22 cellular contexts compared by ENCODE assay signal in the genomic region with DNA sequence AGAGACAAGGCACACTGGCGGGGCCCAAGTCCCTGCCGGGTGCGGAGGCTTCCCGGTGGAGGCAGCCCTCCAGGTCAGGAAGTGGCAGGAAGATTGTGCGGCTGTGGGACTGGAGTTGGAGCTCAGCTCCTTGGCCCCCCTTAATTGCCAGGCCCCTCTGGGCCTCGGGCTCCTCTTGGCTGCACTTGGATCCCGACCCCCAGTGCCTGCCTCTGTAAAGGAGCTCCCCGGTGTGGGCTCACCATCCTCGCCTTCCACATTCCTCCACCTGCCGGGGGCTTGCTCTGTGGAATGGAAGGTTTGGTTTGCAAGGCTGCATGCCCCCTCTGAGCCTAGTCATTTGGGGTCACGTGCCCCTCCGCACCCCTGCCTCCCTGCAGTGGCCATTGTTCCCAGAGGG.
"Had no signal": no experiment of that assay in that cellular context is flagged by ENCODE, and none has a peak within 500 bp of the region (broad histone marks: within the 10 kb centered on the region; RNA-seq: fewer than 3 reads in every experiment).

No MANE protein-coding gene starts in this region.

- H3K27ac Mint-ChIP-seq: activated naive CD4-positive, alpha-beta T cell treated with anti-CD3 and anti-CD28 coated beads, Interleukin-2, amount 50 U/mL, for 72 hours; effector memory CD8-positive, alpha-beta T cell; mesothelial cell of epicardium; natural killer cell; stimulated activated effector memory CD8-positive, alpha-beta T cell treated with anti-CD3 and anti-CD28 coated beads, Interleukin-12 subunit alpha, Interleukin-12 subunit beta, amount 100 ng/mL, for 72 hours had no signal

- DNase-seq: activated CD4-positive, alpha-beta T cell treated with anti-CD3 and anti-CD28 coated beads, Interleukin-2, amount 50 U/mL, for 1 hour; activated CD4-positive, CD25-positive, alpha-beta regulatory T cell treated with anti-CD3 and anti-CD28 coated beads, Interleukin-2, amount 50 U/mL, for 72 hours; activated T-cell treated with anti-CD3 and anti-CD28 coated beads, Interleukin-2, amount 50 U/mL, for 1 hour; colonic mucosa; effector memory CD8-positive, alpha-beta T cell; hippocampal formation; kidney glomerular epithelial cell; left lung; natural killer cell; right lobe of liver; small intestine; stimulated activated CD4-positive, alpha-beta T cell treated with anti-CD3 and anti-CD28 coated beads, Interleukin-2, amount 100 ng/mL, for 24 hours; stomach; transverse colon had no signal

- H3K27ac ChIP-seq: ascending aorta, colonic mucosa, esophagus muscularis mucosa, left lung, right lobe of liver, stomach, transverse colon, vagina had no signal

- H3K4me1 ChIP-seq: ascending aorta, colonic mucosa, esophagus muscularis mucosa, left lung, right lobe of liver, vagina had no signal

- H3K36me3 ChIP-seq: colonic mucosa, transverse colon, vagina had no signal

- H3K4me3 ChIP-seq: ascending aorta, colonic mucosa, dorsolateral prefrontal cortex, esophagus muscularis mucosa, left lung, lung, right lobe of liver, stomach, transverse colon, vagina had no signal

- H3K9me3 ChIP-seq: ascending aorta, colonic mucosa, esophagus muscularis mucosa, left lung, right lobe of liver, stomach, transverse colon, vagina had no signal

- H3K4me3 Mint-ChIP-seq: effector memory CD8-positive, alpha-beta T cell; mesothelial cell of epicardium; natural killer cell; stimulated activated effector memory CD8-positive, alpha-beta T cell treated with anti-CD3 and anti-CD28 coated beads, Interleukin-12 subunit alpha, Interleukin-12 subunit beta, amount 100 ng/mL, for 72 hours had no signal

- H3K9me3 Mint-ChIP-seq: activated naive CD4-positive, alpha-beta T cell treated with anti-CD3 and anti-CD28 coated beads, Interleukin-2, amount 50 U/mL, for 72 hours; effector memory CD8-positive, alpha-beta T cell; mesothelial cell of epicardium; natural killer cell; stimulated activated effector memory CD8-positive, alpha-beta T cell treated with anti-CD3 and anti-CD28 coated beads, Interleukin-12 subunit alpha, Interleukin-12 subunit beta, amount 100 ng/mL, for 72 hours had no signal

- H3K27me3 Mint-ChIP-seq: effector memory CD8-positive, alpha-beta T cell had no signal

- ATAC-seq: activated naive CD4-positive, alpha-beta T cell treated with anti-CD3 and anti-CD28 coated beads, Interleukin-2, amount 50 U/mL, for 72 hours; effector memory CD8-positive, alpha-beta T cell; left lung; natural killer cell; right lobe of liver; stimulated activated effector memory CD8-positive, alpha-beta T cell treated with anti-CD3 and anti-CD28 coated beads, Interleukin-12 subunit alpha, Interleukin-12 subunit beta, amount 100 ng/mL, for 72 hours had no signal

- H3K4me1 Mint-ChIP-seq: natural killer cell; stimulated activated effector memory CD8-positive, alpha-beta T cell treated with anti-CD3 and anti-CD28 coated beads, Interleukin-12 subunit alpha, Interleukin-12 subunit beta, amount 100 ng/mL, for 72 hours had no signal

- H3K27me3 ChIP-seq: ascending aorta, colonic mucosa, dorsolateral prefrontal cortex, esophagus muscularis mucosa, left lung, right lobe of liver, stomach, transverse colon, vagina had no signal

- H3K36me3 Mint-ChIP-seq: activated naive CD4-positive, alpha-beta T cell treated with anti-CD3 and anti-CD28 coated beads, Interleukin-2, amount 50 U/mL, for 72 hours; natural killer cell; stimulated activated effector memory CD8-positive, alpha-beta T cell treated with anti-CD3 and anti-CD28 coated beads, Interleukin-12 subunit alpha, Interleukin-12 subunit beta, amount 100 ng/mL, for 72 hours had no signal
